Comparison of ENCODE assay signal across 12 cellular contexts in the genomic region with DNA sequence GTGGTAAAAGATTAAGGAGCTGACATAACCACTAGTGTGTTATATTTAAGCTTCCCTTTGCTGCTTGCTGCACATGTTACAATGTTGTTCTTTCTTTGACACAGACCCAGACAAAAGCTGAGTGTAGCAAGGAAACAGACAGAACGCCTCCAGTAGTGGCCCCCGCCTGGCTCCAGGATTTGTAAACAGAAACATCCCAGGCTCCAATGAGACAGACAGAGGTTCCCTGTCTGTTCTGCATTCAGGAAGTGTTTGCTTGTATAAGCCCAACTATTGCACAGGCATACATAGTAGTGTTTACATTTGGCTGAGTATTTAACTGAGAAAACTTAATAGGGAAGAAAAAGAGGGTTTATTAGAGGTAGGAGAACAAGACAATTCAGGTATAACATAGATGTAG.
DNase-seq lines count a peak whose midpoint lies in the region; ATAC-seq, FAIRE-seq and TF ChIP-seq lines count a peak whose summit lies in the region.
"Had no signal": no experiment of that assay in that cellular context is flagged by ENCODE, and none has a peak within 500 bp of the region (broad histone marks: within the 10 kb centered on the region; RNA-seq: fewer than 3 reads in every experiment).

No MANE protein-coding gene starts in this region.

- H3K4me3 Mint-ChIP-seq in brain = no peak overlapping the region
- H3K4me3 Mint-ChIP-seq: immature natural killer cell had no signal

- H3K27ac Mint-ChIP-seq in brain = peak overlapping the region; percentile 17 to 74 (median 62)
- H3K27ac Mint-ChIP-seq: activated T-helper 2 cell treated with anti-CD3 and anti-CD28 coated beads, Interferon-gamma antibody, Interleukin-2, Interleukin-4, amounts not matched to agents 10 μg/mL and 5 μg/mL and 100 μg/mL, durations not matched to agents 14 hours and 24 hours and 36 hours; immature natural killer cell had no signal

- peaks cover 3% of the 10 kb centered on the region for H3K27me3 Mint-ChIP-seq in brain

- no peak for TF ChIP-seq RAD21 in A549 (conservative IDR thresholded peaks at IDR 0.05 in 1 of 2, IDR thresholded peaks at IDR 0.05 in 1 of 2)

- no peak for FAIRE-seq in A549 (lab: Jason Lieb, UNC)

- H3K9me3 ChIP-seq in A549 (no peaks in the 10 kb centered on the region), HUES48 (ENCODE audit: control insufficient read depth, insufficient read depth, low read length) (no peaks in the 10 kb centered on the region), left lung (no peaks in the 10 kb centered on the region)

- no peak for TF ChIP-seq POLR2A in A549 (IDR thresholded peaks at IDR 0.05; ENCODE audit: low read length)
- no peak for TF ChIP-seq POLR2A in GM18505 (IDR thresholded peaks at IDR 0.05; ENCODE audit: borderline replicate concordance, extremely low read depth, insufficient read depth, insufficient read length)

- peaks cover 20% of the 10 kb centered on the region for H3K4me1 Mint-ChIP-seq in brain
- H3K4me1 Mint-ChIP-seq: immature natural killer cell had no signal

- peak overlapping the region; percentile 42 for H3K4me2 ChIP-seq in A549

- 8% methylated on average over 2 of the region's 2 CpGs for WGBS in A549 (ENCODE audit: missing lambda C conversion rate)

- H3K27ac ChIP-seq in A549 (no peak overlapping the region), HUES48 (ENCODE audit: low read depth, low read length) (peak overlapping the region; percentile 24), left lung (no peak overlapping the region)

- H3K4me3 ChIP-seq in A549 (no peak overlapping the region), HUES48 (ENCODE audit: low read depth, low read length) (no peak overlapping the region), left lung (no peak overlapping the region)

- CTCF ChIA-PET in A549 (lab: Yijun Ruan, JAX) = interaction anchor here (0.9 kb wide), 2 partner anchors 10 to 11 kb away, joined by 3 read pairs; no protein-coding TSS in a partner anchor

- no peak for TF ChIP-seq CTCF in A549 (IDR thresholded peaks at IDR 0.05)
- no peak for TF ChIP-seq CTCF in brain (conservative IDR thresholded peaks at IDR 0.05)
- TF ChIP-seq CTCF in left lung (IDR thresholded peaks at IDR 0.05) = no peak

- peak; percentile 39 to 93; a peak in 5 of 6 replicates for ATAC-seq in A549
- peak; percentile 84 for ATAC-seq in left lung
- no peak for ATAC-seq in HG03432 (IDR thresholded peaks at IDR 0.05; ENCODE audit: unreplicated experiment)
- ATAC-seq in GM18505 (IDR thresholded peaks at IDR 0.05; ENCODE audit: unreplicated experiment) = no peak
- ATAC-seq in GM21515 (IDR thresholded peaks at IDR 0.05; ENCODE audit: unreplicated experiment) = no peak
- ATAC-seq in HG03457 (IDR thresholded peaks at IDR 0.05; ENCODE audit: unreplicated experiment) = no peak

- H3K27me3 ChIP-seq in HUES48 (ENCODE audit: control insufficient read depth, insufficient read depth, low read length) (no peaks in the 10 kb centered on the region), left lung (no peaks in the 10 kb centered on the region)

- no peak for TF ChIP-seq EP300 in A549 (IDR thresholded peaks at IDR 0.05)

- H3K4me1 ChIP-seq in A549 = peaks cover 13% of the 10 kb centered on the region
- peaks cover 34% of the 10 kb centered on the region for H3K4me1 ChIP-seq in HUES48 (ENCODE audit: control insufficient read depth, insufficient read depth, low read length)
- peaks cover 3 to 15% of the 10 kb centered on the region in 2 donors for H3K4me1 ChIP-seq in left lung

- intact Hi-C loops in left lung (cut with DNase I) = loop anchor here in 1 of 2 donors (5.0 kb wide), 1 partner anchor 112 kb away; no protein-coding TSS in a partner anchor

- no peak overlapping the region for H3K9ac ChIP-seq in HUES48 (ENCODE audit: low read depth, low read length)

- DNase-seq in A549 (ENCODE audit: low read depth in 1 of 2, low spot score in 1 of 2) = peak in 1 of 2 experiments; percentile 54
- no peak for DNase-seq in left lung
- DNase-seq: GOT3, immature natural killer cell, NCI-H187 had no signal

- peaks cover 0 to 9% (median 0%) of the 10 kb centered on the region in 5 experiments for H3K9me3 Mint-ChIP-seq in brain
- H3K9me3 Mint-ChIP-seq: activated T-helper 2 cell treated with anti-CD3 and anti-CD28 coated beads, Interferon-gamma antibody, Interleukin-2, Interleukin-4, amounts not matched to agents 10 μg/mL and 5 μg/mL and 100 μg/mL, durations not matched to agents 14 hours and 24 hours and 36 hours; immature natural killer cell had no signal

- peaks cover 8% of the 10 kb centered on the region; the same call in 1 of the 2 replicates for H3K36me3 ChIP-seq in HUES48 (ENCODE audit: control insufficient read depth, insufficient read depth, low read length)
- H3K36me3 ChIP-seq in left lung = no peaks in the 10 kb centered on the region

- H3K36me3 Mint-ChIP-seq in brain = peaks cover 51% of the 10 kb centered on the region

- POLR2A ChIA-PET in A549 (lab: Yijun Ruan, JAX) = interaction anchor here (0.6 kb wide), 1 partner anchor 14 kb away, joined by 9 read pairs; no protein-coding TSS in a partner anchor

TF ChIP-seq in A549, 52 proteins besides CTCF, POLR2A, EP300 and RAD21:
- TF ChIP-seq, protein P1, sequence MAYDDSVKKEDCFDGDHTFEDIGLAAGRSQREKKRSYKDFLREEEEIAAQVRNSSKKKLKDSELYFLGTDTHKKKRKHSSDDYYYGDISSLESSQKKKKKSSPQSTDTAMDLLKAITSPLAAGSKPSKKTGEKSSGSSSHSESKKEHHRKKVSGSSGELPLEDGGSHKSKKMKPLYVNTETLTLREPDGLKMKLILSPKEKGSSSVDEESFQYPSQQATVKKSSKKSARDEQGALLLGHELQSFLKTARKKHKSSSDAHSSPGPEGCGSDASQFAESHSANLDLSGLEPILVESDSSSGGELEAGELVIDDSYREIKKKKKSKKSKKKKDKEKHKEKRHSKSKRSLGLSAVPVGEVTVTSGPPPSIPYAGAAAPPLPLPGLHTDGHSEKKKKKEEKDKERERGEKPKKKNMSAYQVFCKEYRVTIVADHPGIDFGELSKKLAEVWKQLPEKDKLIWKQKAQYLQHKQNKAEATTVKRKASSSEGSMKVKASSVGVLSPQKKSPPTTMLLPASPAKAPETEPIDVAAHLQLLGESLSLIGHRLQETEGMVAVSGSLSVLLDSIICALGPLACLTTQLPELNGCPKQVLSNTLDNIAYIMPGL (CRISPR knock-in tag; IDR thresholded peaks at IDR 0.05; ENCODE audit: borderline replicate concordance) = no peak
- TF ChIP-seq, protein P2, sequence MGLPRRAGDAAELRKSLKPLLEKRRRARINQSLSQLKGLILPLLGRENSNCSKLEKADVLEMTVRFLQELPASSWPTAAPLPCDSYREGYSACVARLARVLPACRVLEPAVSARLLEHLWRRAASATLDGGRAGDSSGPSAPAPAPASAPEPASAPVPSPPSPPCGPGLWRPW (IDR thresholded peaks at IDR 0.05) = no peak
TF ChIP-seq in A549: peak in this region for 0.

Comparison
In these comparisons a context has a peak if more than half of its experiments do, and no peak if none do; other contexts are left out.
1. ATAC-seq: peak in A549 (2 of 2) and left lung (single experiment); none in HG03432 (single experiment), GM18505 (single experiment), GM21515 (single experiment) and HG03457 (single experiment).